ENCODE assay signal across 19 cellular contexts in genomic region chr1:182101415-182102041, GRCh38. TPM values are rescaled to one million over a fixed set of nuclear protein-coding genes. Genes with fewer than 3 reads are reported as not detected.
DNase-seq lines count a peak whose midpoint lies in the region; ATAC-seq, FAIRE-seq and TF ChIP-seq lines count a peak whose summit lies in the region.
"Had no signal": no experiment of that assay in that cellular context is flagged by ENCODE, and none has a peak within 500 bp of the region (broad histone marks: within the 10 kb centered on the region; RNA-seq: fewer than 3 reads in every experiment).

No MANE protein-coding gene starts in this region.

- no peaks in the 10 kb centered on the region for H3K36me3 ChIP-seq in breast epithelium
- no peaks in the 10 kb centered on the region for H3K36me3 ChIP-seq in transverse colon
- no peaks in the 10 kb centered on the region for H3K36me3 ChIP-seq in small intestine (ENCODE audit: control insufficient read depth in 2 of 2, insufficient read depth in 2 of 2, low read length in 2 of 2)
- no peaks in the 10 kb centered on the region for H3K36me3 ChIP-seq in kidney (ENCODE audit: control insufficient read depth in 1 of 2, insufficient read depth in 2 of 2, low read length in 2 of 2)

- H3K4me3 ChIP-seq in breast epithelium (no peak overlapping the region), transverse colon (no peak overlapping the region), small intestine (ENCODE audit: low read depth in 1 of 2, low read length in 2 of 2) (no peak overlapping the region), kidney (ENCODE audit: low read length in 2 of 2) (no peak overlapping the region)

- 22 to 31% methylated on average over 4 to 8 of the region's 8 CpGs for WGBS in transverse colon (ENCODE audit: low coverage in 1 of 2), 2 donors
- 29 to 42% (median 35%) methylated on average over 8 of the region's 8 CpGs for WGBS in small intestine, 3 donors

- TF ChIP-seq POLR2A in breast epithelium (IDR thresholded peaks at IDR 0.05), result no peak
- no peak for TF ChIP-seq POLR2A in transverse colon (IDR thresholded peaks at IDR 0.05)

- DNase-seq in NCI-H2107 treated with DMSO at 0.1 percent for 48 hours (lab: John Stamatoyannopoulos, UW; ENCODE audit: unreplicated experiment) (peak; percentile 41), NCI-H2107 (lab: John Stamatoyannopoulos, UW) (no peak), breast epithelium (ENCODE audit: low spot score in 2 of 2) (peak in 1 of 2 donors; percentile 86), left colon (no peak), transverse colon (peak; percentile 26), NCI-H1417 treated with DMSO at 0.1 percent for 48 hours (lab: John Stamatoyannopoulos, UW) (no peak), small intestine (no peak), kidney (no peak)
- DNase-seq: 8988T; activated CD4-positive, CD25-positive, alpha-beta regulatory T cell; amniotic stem cell; CD8-positive, alpha-beta memory T cell; effector memory CD8-positive, alpha-beta T cell; glutamatergic neuron; midbrain; NCI-H1105; retina; substantia nigra had no signal

- H3K27ac ChIP-seq in breast epithelium, result peak overlapping the region; percentile 8 to 9
- no peak overlapping the region for H3K27ac ChIP-seq in transverse colon
- no peak overlapping the region for H3K27ac ChIP-seq in small intestine (ENCODE audit: low read depth in 1 of 2, low read length in 1 of 2)
- H3K27ac ChIP-seq in kidney (ENCODE audit: low read depth in 2 of 2, low read length in 2 of 2), result no peak overlapping the region

- TF ChIP-seq EP300 in transverse colon (IDR thresholded peaks at IDR 0.05; ENCODE audit: low read depth), result no peak

- FAIRE-seq in small intestine (lab: Jason Lieb, UNC) (no peak), kidney (lab: Jason Lieb, UNC) (no peak)

- H3K9me3 ChIP-seq in breast epithelium (no peaks in the 10 kb centered on the region), transverse colon (no peaks in the 10 kb centered on the region), small intestine (ENCODE audit: control insufficient read depth, low read depth) (no peaks in the 10 kb centered on the region), kidney (ENCODE audit: control insufficient read depth in 1 of 2, low read length in 2 of 2) (peaks cover 0 to 2% of the 10 kb centered on the region in 2 donors)

- H3K9ac ChIP-seq in kidney (ENCODE audit: low read length in 2 of 2), result no peak overlapping the region

- H3K27me3 ChIP-seq in breast epithelium (no peaks in the 10 kb centered on the region), transverse colon (no peaks in the 10 kb centered on the region), small intestine (ENCODE audit: control insufficient read depth in 2 of 2, insufficient read depth in 2 of 2, low read length in 2 of 2) (no peaks in the 10 kb centered on the region)

- TF ChIP-seq CTCF in breast epithelium (IDR thresholded peaks at IDR 0.05), result no peak
- no peak for TF ChIP-seq CTCF in transverse colon (IDR thresholded peaks at IDR 0.05)
- no peak for TF ChIP-seq CTCF in kidney (IDR thresholded peaks at IDR 0.05; ENCODE audit: borderline replicate concordance, extremely low read depth, insufficient read depth)

- intact Hi-C loops in breast epithelium (cut with DNase I; ENCODE audit: low total_unique reads) (no loop called here), left colon (cut with DNase I, micrococcal nuclease) (no loop called here), transverse colon (cut with DNase I; ENCODE audit: low total_unique reads) (no loop called here), kidney (cut with DNase I) (no loop called here)

- no peaks in the 10 kb centered on the region for H3K4me1 ChIP-seq in breast epithelium
- peaks cover 0 to 12% (median 0%) of the 10 kb centered on the region in 4 donors for H3K4me1 ChIP-seq in transverse colon
- no peaks in the 10 kb centered on the region for H3K4me1 ChIP-seq in small intestine (ENCODE audit: control insufficient read depth in 2 of 2, insufficient read depth in 1 of 2, low read depth in 1 of 2, low read length in 1 of 2)
- peaks cover 0 to 3% of the 10 kb centered on the region in 2 donors for H3K4me1 ChIP-seq in kidney (ENCODE audit: control insufficient read depth in 1 of 2, insufficient read depth in 1 of 2, low read depth in 1 of 2, low read length in 2 of 2)

- in situ Hi-C loops in transverse colon (cut with MboI; ENCODE audit: low pct_ligation_motif_present in 1 of 4, low pct_unique_long_range_greater_than_20kb in 1 of 4, low sequenced_read_pairs in 3 of 4), result no loop called here

- peak; percentile 68 for ATAC-seq in left colon
- ATAC-seq: effector memory CD8-positive, alpha-beta T cell; SK-N-SH treated with all-trans-retinoic acid at 6 μM for 48 hours had no signal

RNA-seq across cellular contexts. Expression of gene ZNF648, which starts 40.0 kb away (rescaled TPM):
- total RNA-seq in breast epithelium (1 to 10 TPM in 2 of 3 donors, not detected in 1; 3.2 to 3.3 TPM), left colon (not detected), transverse colon (under 1 TPM in 2 of 4 donors, not detected in 2; 0.14 to 0.48 TPM), kidney (not detected)
- polyA plus RNA-seq in small intestine (not detected), kidney (ENCODE audit: insufficient read depth, low read depth, low replicate concordance) (not detected)
- total RNA-seq: CD8-positive, alpha-beta memory T cell had no signal
- polyA plus RNA-seq: CD8-positive, alpha-beta memory T cell had no signal

Comparison
In these comparisons a context has a peak if more than half of its experiments do, and no peak if none do; other contexts are left out.
1. DNase-seq: peak in NCI-H2107 treated with DMSO at 0.1 percent for 48 hours (single experiment) and transverse colon (single experiment); none in NCI-H2107 (single experiment), left colon (0 of 2), NCI-H1417 treated with DMSO at 0.1 percent for 48 hours (single experiment), small intestine (single experiment) and kidney (single experiment).
2. H3K27ac ChIP-seq: peak in breast epithelium (2 of 2); none in transverse colon (0 of 4), small intestine (0 of 2) and kidney (0 of 2).